Comparison of ENCODE assay signal across 16 cellular contexts in genomic region chr17:10025976-10026785, GRCh38.
DNase-seq lines count a peak whose midpoint lies in the region; TF ChIP-seq lines count a peak whose summit lies in the region.
"Had no signal": no experiment of that assay in that cellular context is flagged by ENCODE, and none has a peak within 500 bp of the region (broad histone marks: within the 10 kb centered on the region; RNA-seq: fewer than 3 reads in every experiment).

No MANE protein-coding gene starts in this region.

- H3K4me3 ChIP-seq in mammary epithelial cell (replicated peaks in 1 of 3; ENCODE audit: insufficient read depth in 1 of 3, low read depth in 2 of 3, low read length in 3 of 3) (no peak overlapping the region), neural cell (ENCODE audit: low read length) (peak overlapping the region; percentile 63)

- H4K20me1 ChIP-seq in mammary epithelial cell (ENCODE audit: insufficient read depth, low read length) = no peaks in the 10 kb centered on the region
- no peaks in the 10 kb centered on the region for H4K20me1 ChIP-seq in neural cell (ENCODE audit: insufficient read depth)

- no peak for TF ChIP-seq CTCF in MCF 10A (IDR thresholded peaks at IDR 0.05; ENCODE audit: unreplicated experiment)
- no peak for TF ChIP-seq CTCF in mammary epithelial cell (conservative IDR thresholded peaks at IDR 0.05 in 1 of 2, IDR thresholded peaks at IDR 0.05 in 1 of 2; ENCODE audit: extremely low read depth in 1 of 2, insufficient read depth in 1 of 2, low read depth in 1 of 2, low read length in 2 of 2)
- no peak for TF ChIP-seq CTCF in neural cell (IDR thresholded peaks at IDR 0.05; ENCODE audit: poor library complexity, severe bottlenecking)
- no peak for TF ChIP-seq CTCF in RWPE1 (conservative IDR thresholded peaks at IDR 0.05; ENCODE audit: low read depth)

- H3K27ac ChIP-seq in mammary epithelial cell (ENCODE audit: insufficient read depth, low read depth, low read length) (no peak overlapping the region), cingulate gyrus (ENCODE audit: low read depth, low read length) (peak overlapping the region; percentile 87), neural cell (ENCODE audit: low read length) (peak overlapping the region; percentile 86), RWPE1 (no peak overlapping the region)

- no peak overlapping the region for H3K4me3 Mint-ChIP-seq in MCF 10A (ENCODE audit: unreplicated experiment)
- H3K4me3 Mint-ChIP-seq: activated naive CD8-positive, alpha-beta T cell; naive thymus-derived CD4-positive, alpha-beta T cell had no signal

- intact Hi-C loops in MCF 10A (cut with micrococcal nuclease) (no loop called here), mammary epithelial cell (cut with micrococcal nuclease) (no loop called here)

- H3K79me2 ChIP-seq in mammary epithelial cell (ENCODE audit: insufficient read depth, low read length) (no peaks in the 10 kb centered on the region), neural cell (replicated peaks; ENCODE audit: insufficient read depth, low read length) (no peaks in the 10 kb centered on the region)

- dilution Hi-C loops in mammary epithelial cell (cut with HindIII; ENCODE audit: low sequenced_read_pairs) = no loop called here

- no peaks in the 10 kb centered on the region for H3K4me1 Mint-ChIP-seq in MCF 10A (ENCODE audit: insufficient read depth, unreplicated experiment)

- H3K4me1 ChIP-seq in mammary epithelial cell (ENCODE audit: insufficient read depth, low read length) = no peaks in the 10 kb centered on the region

- WGBS in mammary epithelial cell (ENCODE audit: low coverage, missing lambda C conversion rate) = 5% methylated on average over 17 of the region's 20 CpGs

- H3K27ac Mint-ChIP-seq in MCF 10A (ENCODE audit: low read depth, unreplicated experiment) = no peak overlapping the region
- H3K27ac Mint-ChIP-seq: activated naive CD8-positive, alpha-beta T cell; naive thymus-derived CD4-positive, alpha-beta T cell had no signal

- no peaks in the 10 kb centered on the region for H3K9me2 ChIP-seq in neural cell (ENCODE audit: insufficient read depth, low read length)

- in situ Hi-C loops in mammary epithelial cell (cut with MboI; ENCODE audit: low sequenced_read_pairs in 2 of 2) = no loop called here

- no peaks in the 10 kb centered on the region for H3K27me3 Mint-ChIP-seq in MCF 10A (ENCODE audit: insufficient read depth, unreplicated experiment)
- H3K27me3 Mint-ChIP-seq: activated naive CD8-positive, alpha-beta T cell had no signal

- peaks cover 16% of the 10 kb centered on the region for H3K9me3 ChIP-seq in mammary epithelial cell (replicated peaks; ENCODE audit: insufficient read depth, low read length)
- no peaks in the 10 kb centered on the region for H3K9me3 ChIP-seq in neural cell (ENCODE audit: low read length)

- CTCF ChIA-PET in MCF 10A (lab: Yijun Ruan, JAX) (interaction anchor here (0.6 to 0.7 kb wide), 2 partner anchors 74 to 298 kb away, joined by 3 read pairs; no protein-coding TSS in a partner anchor), mammary epithelial cell (lab: Charles Lee; ENCODE audit: low non-redundant PET) (no interaction called here), RWPE1 (lab: Yijun Ruan, JAX) (interaction anchor here (1.1 kb wide), 1 partner anchor 201 kb away, joined by 3 read pairs; no protein-coding TSS in a partner anchor)

- TF ChIP-seq EP300 in neural cell (conservative IDR thresholded peaks at IDR 0.05; ENCODE audit: poor library complexity, severe bottlenecking) = peak; percentile 66

- H2AFZ ChIP-seq in mammary epithelial cell (ENCODE audit: low read depth, low read length) (no peak overlapping the region), neural cell (ENCODE audit: low read depth, low read length) (peak overlapping the region; percentile 15)

- no TSS peak for BruUV-seq in MCF 10A (replicated peaks; lab: Mats Ljungman, UMichigan)
- no TSS peak for BruUV-seq in mammary epithelial cell (replicated peaks; lab: Mats Ljungman, UMichigan)

- peaks cover 13% of the 10 kb centered on the region for H3K9me3 Mint-ChIP-seq in MCF 10A (ENCODE audit: unreplicated experiment)

- H3K4me2 ChIP-seq in mammary epithelial cell (ENCODE audit: insufficient read depth, low read depth, low read length) = no peak overlapping the region
- peak overlapping the region; percentile 71 for H3K4me2 ChIP-seq in neural cell (ENCODE audit: low read length)

- H3K36me3 ChIP-seq in mammary epithelial cell (ENCODE audit: insufficient read depth, low read length) (no peaks in the 10 kb centered on the region), neural cell (ENCODE audit: insufficient read depth, low read length) (no peaks in the 10 kb centered on the region)

- H3F3A ChIP-seq in neural cell (ENCODE audit: insufficient read depth, low read length, poor library complexity, severe bottlenecking) = no peaks in the 10 kb centered on the region

- no peak overlapping the region for H3K9ac ChIP-seq in mammary epithelial cell (ENCODE audit: insufficient read depth, low read length)
- peak overlapping the region; percentile 62 for H3K9ac ChIP-seq in neural cell (ENCODE audit: low read length)

- peak; percentile 4 for DNase-seq in MCF 10A (ENCODE audit: unreplicated experiment)
- no peak for DNase-seq in mammary epithelial cell
- DNase-seq in NCI-H345 (lab: John Stamatoyannopoulos, UW) = no peak
- no peak for DNase-seq in RWPE1 (ENCODE audit: low spot score)
- no peak for DNase-seq in cerebellar nuclear complex (lab: John Stamatoyannopoulos, UW)
- no peak for DNase-seq in SW 1271 (lab: John Stamatoyannopoulos, UW)
- DNase-seq: ACHN; activated CD4-positive, alpha-beta T cell treated with anti-CD3 and anti-CD28 coated beads for 1 hour; activated T-cell treated with anti-CD3 and anti-CD28 coated beads for 4 hours; GF-D8; naive thymus-derived CD4-positive, alpha-beta T cell; NCI-H2227 treated with DMSO at 0.1 percent for 48 hours; stimulated activated CD4-positive, alpha-beta T cell treated with anti-CD3 and anti-CD28 coated beads, Interleukin-4, amount 100 ng/mL, for 4 hours had no signal

- no peaks in the 10 kb centered on the region for H3K36me3 Mint-ChIP-seq in MCF 10A (ENCODE audit: insufficient read depth, unreplicated experiment)
- H3K36me3 Mint-ChIP-seq: activated naive CD8-positive, alpha-beta T cell; naive thymus-derived CD4-positive, alpha-beta T cell had no signal

- peak; percentile 31 for TF ChIP-seq RAD21 in neural cell (conservative IDR thresholded peaks at IDR 0.05)

- POLR2A ChIA-PET in MCF 10A (lab: Yijun Ruan, JAX) = no interaction called here
- POLR2A ChIA-PET in RWPE1 (lab: Yijun Ruan, JAX; ENCODE audit: low non-redundant PET) = no interaction called here

- no peaks in the 10 kb centered on the region for H3K27me3 ChIP-seq in mammary epithelial cell (ENCODE audit: insufficient read depth, low read length)
- H3K27me3 ChIP-seq in neural cell (ENCODE audit: insufficient read depth, low read depth, low read length) = no peaks in the 10 kb centered on the region

TF ChIP-seq in neural cell, 6 proteins besides CTCF, POLR2A, EP300 and RAD21:
- TF ChIP-seq POLR2AphosphoS5 (IDR thresholded peaks at IDR 0.05) (peak; percentile 28), TAF1 (IDR thresholded peaks at IDR 0.05; ENCODE audit: low read depth) (no peak), SMC3 (conservative IDR thresholded peaks at IDR 0.05; ENCODE audit: poor library complexity) (peak; percentile 21), MXI1 (conservative IDR thresholded peaks at IDR 0.05; ENCODE audit: poor library complexity, severe bottlenecking) (peak; percentile 17), EZH2 (IDR thresholded peaks at IDR 0.05; ENCODE audit: borderline replicate concordance, insufficient read depth, low read length, poor library complexity, severe bottlenecking) (no peak), REST (IDR thresholded peaks at IDR 0.05; ENCODE audit: borderline replicate concordance) (no peak)

Comparison
In these comparisons a context has a peak if more than half of its experiments do, and no peak if none do; other contexts are left out.
1. H3K27ac ChIP-seq: peak in cingulate gyrus (single experiment) and neural cell (single experiment); none in mammary epithelial cell (single experiment) and RWPE1 (single experiment).